Comparison of ENCODE assay signal across 14 cellular contexts in the genomic region with DNA sequence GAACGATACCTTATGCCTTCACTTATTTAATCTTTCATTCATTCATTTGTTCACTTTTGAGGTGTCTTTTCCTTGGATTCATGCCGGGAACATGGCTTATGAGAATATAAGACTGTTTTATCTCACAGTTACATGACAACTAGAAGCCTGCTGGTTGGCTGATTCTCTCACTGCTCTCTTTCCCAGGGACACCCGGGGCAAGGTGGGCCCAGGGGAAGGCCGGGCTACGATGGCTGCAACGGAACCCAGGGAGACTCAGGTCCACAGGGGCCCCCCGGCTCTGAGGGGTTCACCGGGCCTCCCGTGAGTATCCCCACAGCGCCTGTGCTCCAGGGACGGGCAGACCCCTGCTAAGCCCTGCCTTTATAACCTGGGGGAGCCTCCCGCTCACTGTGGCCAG.
DNase-seq lines count a peak whose midpoint lies in the region; TF ChIP-seq lines count a peak whose summit lies in the region.
"Had no signal": no experiment of that assay in that cellular context is flagged by ENCODE, and none has a peak within 500 bp of the region (broad histone marks: within the 10 kb centered on the region; RNA-seq: fewer than 3 reads in every experiment).

No MANE protein-coding gene starts in this region.

- TF ChIP-seq CTCF in H9 (conservative IDR thresholded peaks at IDR 0.05) (no peak), coronary artery (IDR thresholded peaks at IDR 0.05) (no peak), osteocyte (IDR thresholded peaks at IDR 0.05) (no peak)

- H3K27me3 Mint-ChIP-seq in H9 (ENCODE audit: low read depth) (no peaks in the 10 kb centered on the region), osteocyte (ENCODE audit: unreplicated experiment) (no peaks in the 10 kb centered on the region)

- H4K91ac ChIP-seq in H9 (ENCODE audit: insufficient read length, low read depth, low read length) = no peak overlapping the region

- peaks cover 13 to 26% (median 26%) of the 10 kb centered on the region in 3 experiments; a peak in 6 of 7 replicates for H3K36me3 Mint-ChIP-seq in H9 (ENCODE audit: insufficient read depth in 1 of 3, low read depth in 3 of 3)
- H3K36me3 Mint-ChIP-seq in osteocyte (ENCODE audit: unreplicated experiment) = peaks cover 69% of the 10 kb centered on the region
- H3K36me3 Mint-ChIP-seq: CD8-positive, alpha-beta memory T cell had no signal

- no peak overlapping the region for H3K23ac ChIP-seq in H9 (ENCODE audit: insufficient read length, low read depth, low read length)

- H2BK120ac ChIP-seq in H9 (ENCODE audit: low read depth, low read length, poor library complexity, severe bottlenecking) = no peak overlapping the region

- H3K4me2 ChIP-seq in H9 (ENCODE audit: insufficient read depth, insufficient read length, low read length) = no peak overlapping the region
- H3K4me2 ChIP-seq: BLaER1 had no signal

- no peak overlapping the region for H3K27ac ChIP-seq in H9 (ENCODE audit: insufficient read length, low read depth, low read length)
- peak overlapping the region; percentile 49 to 61 for H3K27ac ChIP-seq in coronary artery
- H3K27ac ChIP-seq in stomach smooth muscle (ENCODE audit: low read length) = peak overlapping the region; percentile 60
- H3K27ac ChIP-seq: BLaER1, GM23248 had no signal

- no peak overlapping the region for H3K4me3 ChIP-seq in coronary artery
- no peak overlapping the region for H3K4me3 ChIP-seq in stomach smooth muscle (ENCODE audit: low read length in 2 of 2)
- H3K4me3 ChIP-seq: BLaER1, GM23248 had no signal

- whole genome bisulfite sequencing in H9 (ENCODE audit: extremely low coverage, insufficient read length, low lambda C conversion rate) = no CpG with 5 or more reads among the region's 12 CpGs

- no peak overlapping the region for H3K4ac ChIP-seq in H9 (ENCODE audit: low read depth, low read length)

- H3K36me3 ChIP-seq in stomach smooth muscle (ENCODE audit: control insufficient read depth in 2 of 2, insufficient read depth in 2 of 2, low read length in 2 of 2) = peaks cover 38% of the 10 kb centered on the region in 2 donors
- H3K36me3 ChIP-seq: BLaER1 had no signal

- H4K8ac ChIP-seq in H9 (replicated peaks; ENCODE audit: insufficient read length, low read depth, low read length) = no peak overlapping the region

- H2BK20ac ChIP-seq in H9 (ENCODE audit: low read depth, low read length, poor library complexity, severe bottlenecking) = no peak overlapping the region

- H3K56ac ChIP-seq in H9 (ENCODE audit: insufficient read length, low read depth, low read length) = no peak overlapping the region

- H3K23me2 ChIP-seq in H9 (ENCODE audit: insufficient read length, low read depth, low read length, poor library complexity, severe bottlenecking) = no peaks in the 10 kb centered on the region

- no peak overlapping the region for H2AK5ac ChIP-seq in H9 (ENCODE audit: insufficient read length, low read length)

- H3T11ph ChIP-seq in H9 (ENCODE audit: low read length) = no peak overlapping the region

- H3K4me1 Mint-ChIP-seq in H9 = no peaks in the 10 kb centered on the region
- peaks cover 56% of the 10 kb centered on the region for H3K4me1 Mint-ChIP-seq in osteocyte (ENCODE audit: unreplicated experiment)
- H3K4me1 Mint-ChIP-seq: CD8-positive, alpha-beta memory T cell had no signal

- DNase-seq in H9 (no peak), coronary artery (ENCODE audit: low spot score) (peak; percentile 60), osteocyte (ENCODE audit: extremely low spot score, unreplicated experiment) (no peak), NOMO-1 treated with DMSO at 0.1 percent for 48 hours (lab: John Stamatoyannopoulos, UW; ENCODE audit: unreplicated experiment) (no peak), GM19238 (ENCODE audit: insufficient read length, low spot score) (no peak)
- no peak for DNase-seq in activated effector memory CD4-positive, alpha-beta T cell treated with Interleukin-2 at 50 U/mL for 16 hours
- no peak for DNase-seq in activated CD4-positive, alpha-beta T cell treated with anti-CD3 and anti-CD28 coated beads, Interleukin-2, amount 50 U/mL, for 4 hours
- DNase-seq: 8988T; AML-193; CD8-positive, alpha-beta memory T cell; DMS53; GM23248 had no signal

- H4K20me1 ChIP-seq in H9 (ENCODE audit: control insufficient read depth, insufficient read depth, insufficient read length) = no peaks in the 10 kb centered on the region
- H4K20me1 ChIP-seq: BLaER1 had no signal

- H3K4me3 Mint-ChIP-seq in H9 (no peak overlapping the region), osteocyte (ENCODE audit: unreplicated experiment) (no peak overlapping the region)
- H3K4me3 Mint-ChIP-seq: CD8-positive, alpha-beta memory T cell had no signal

- no peak overlapping the region for H2BK12ac ChIP-seq in H9 (ENCODE audit: insufficient read length, low read depth, low read length)

- no peaks in the 10 kb centered on the region for H3K79me1 ChIP-seq in H9 (ENCODE audit: insufficient read depth, low read depth, low read length, poor library complexity, severe bottlenecking)

- H3K27ac Mint-ChIP-seq in H9 (peak overlapping the region in 2 of 3 experiments; percentile 3 to 18; a peak in 1 of 7 replicates), osteocyte (ENCODE audit: unreplicated experiment) (peak overlapping the region; percentile 91)
- H3K27ac Mint-ChIP-seq: CD8-positive, alpha-beta memory T cell had no signal

- H3K79me2 ChIP-seq in H9 (ENCODE audit: insufficient read depth, low read length) = no peaks in the 10 kb centered on the region

- H3K9ac ChIP-seq in H9 (ENCODE audit: extremely low read depth, insufficient read length, low read length) (no peak overlapping the region), stomach smooth muscle (ENCODE audit: low read length in 2 of 2) (no peak overlapping the region)
- H3K9ac ChIP-seq: BLaER1, GM23248 had no signal

- no peak overlapping the region for H4K5ac ChIP-seq in H9 (ENCODE audit: insufficient read length, low read depth, low read length)

- H3K4me1 ChIP-seq in H9 (ENCODE audit: insufficient read depth, low read length) = no peaks in the 10 kb centered on the region
- peaks cover 27% of the 10 kb centered on the region for H3K4me1 ChIP-seq in stomach smooth muscle (ENCODE audit: control insufficient read depth, insufficient read depth, low read length)
- H3K4me1 ChIP-seq: BLaER1 had no signal

- H3K18ac ChIP-seq in H9 (ENCODE audit: insufficient read length, low read depth, low read length) = no peak overlapping the region

- H3K27me3 ChIP-seq in H9 (ENCODE audit: insufficient read depth, low read length) (no peaks in the 10 kb centered on the region), stomach smooth muscle (ENCODE audit: control insufficient read depth in 1 of 2, insufficient read depth in 2 of 2, low read length in 2 of 2) (no peaks in the 10 kb centered on the region)
- H3K27me3 ChIP-seq: BLaER1 had no signal

- H3K9me3 Mint-ChIP-seq in H9 (no peaks in the 10 kb centered on the region), osteocyte (ENCODE audit: unreplicated experiment) (no peaks in the 10 kb centered on the region)

- H3K14ac ChIP-seq in H9 (ENCODE audit: insufficient read depth, low read length) = no peak overlapping the region

- H3K9me3 ChIP-seq in H9 (ENCODE audit: control insufficient read depth, low read depth, low read length) (no peaks in the 10 kb centered on the region), stomach smooth muscle (ENCODE audit: control insufficient read depth in 2 of 2, low read length in 2 of 2) (no peaks in the 10 kb centered on the region)
- H3K9me3 ChIP-seq: BLaER1 had no signal

- H2BK5ac ChIP-seq in H9 (ENCODE audit: insufficient read length, low read length) = no peak overlapping the region

- H2BK15ac ChIP-seq in H9 (ENCODE audit: low read depth, low read length) = no peak overlapping the region

- H2AFZ ChIP-seq in H9 (ENCODE audit: low read length) = no peak overlapping the region
- H2AFZ ChIP-seq: GM23248 had no signal
